In genomic region chr2:70118798-70119454, GRCh38 we compare ENCODE assay signal across 8 cellular contexts. TPM values are rescaled to one million over a fixed set of nuclear protein-coding genes. Genes with fewer than 3 reads are reported as not detected.
DNase-seq lines count a peak whose midpoint lies in the region; ATAC-seq, FAIRE-seq and TF ChIP-seq lines count a peak whose summit lies in the region.

No MANE protein-coding gene starts in this region.

- no peaks in the 10 kb centered on the region for H3K36me3 ChIP-seq in heart left ventricle
- H3K36me3 ChIP-seq in tibial nerve, result no peaks in the 10 kb centered on the region
- no peaks in the 10 kb centered on the region for H3K36me3 ChIP-seq in osteoblast (ENCODE audit: insufficient read depth, low read length)

- peak; percentile 87 for FAIRE-seq in TTC549 (lab: Jason Lieb, UNC)

- no peak overlapping the region for H3K4me2 ChIP-seq in osteoblast (ENCODE audit: insufficient read depth, low read length)

- no peak for TF ChIP-seq CTCF in heart left ventricle (IDR thresholded peaks at IDR 0.05)
- TF ChIP-seq CTCF in tibial nerve (IDR thresholded peaks at IDR 0.05), result no peak
- no peak for TF ChIP-seq CTCF in osteoblast (IDR thresholded peaks at IDR 0.05; ENCODE audit: extremely low read depth, low read depth, low read length)

- no peak overlapping the region for H3K4me3 ChIP-seq in heart left ventricle
- H3K4me3 ChIP-seq in tibial nerve, result no peak overlapping the region
- H3K4me3 ChIP-seq in osteoblast (ENCODE audit: insufficient read depth, low read length), result no peak overlapping the region

- TF ChIP-seq EP300 in tibial nerve (IDR thresholded peaks at IDR 0.05), result no peak

- H3K27me3 ChIP-seq in heart left ventricle, result no peaks in the 10 kb centered on the region
- no peaks in the 10 kb centered on the region for H3K27me3 ChIP-seq in tibial nerve
- H3K27me3 ChIP-seq in osteoblast (ENCODE audit: insufficient read depth, low read length), result no peaks in the 10 kb centered on the region

- H3K79me2 ChIP-seq in osteoblast (ENCODE audit: insufficient read depth, low read length), result no peaks in the 10 kb centered on the region

- WGBS in heart left ventricle, 4 donors, result 44 to 53% (median 46%) methylated on average over 4 of the region's 4 CpGs
- WGBS in tibial nerve, 2 donors, result 29 to 39% methylated on average over 4 of the region's 4 CpGs

- H2AFZ ChIP-seq in osteoblast (ENCODE audit: low read length), result no peak overlapping the region

- ATAC-seq in heart left ventricle (no peak), Right ventricle myocardium superior (ENCODE audit: poor library complexity) (no peak), GM18498 (IDR thresholded peaks at IDR 0.05; ENCODE audit: unreplicated experiment) (no peak), HG03354 (IDR thresholded peaks at IDR 0.05; ENCODE audit: poor library complexity, severe bottlenecking, unreplicated experiment) (no peak)

- H3K27ac ChIP-seq in heart left ventricle (peak overlapping the region; percentile 12 to 70 (median 50)), tibial nerve (peak overlapping the region in 3 of 4 donors; percentile 46 to 75 (median 69)), osteoblast (ENCODE audit: low read depth, low read length) (no peak overlapping the region)

- H3K9me3 ChIP-seq in heart left ventricle, result no peaks in the 10 kb centered on the region
- no peaks in the 10 kb centered on the region for H3K9me3 ChIP-seq in tibial nerve
- H3K9me3 ChIP-seq in osteoblast (ENCODE audit: low read depth, low read length), result no peaks in the 10 kb centered on the region

- H4K20me1 ChIP-seq in osteoblast (ENCODE audit: insufficient read depth, low read length), result no peaks in the 10 kb centered on the region

- peak in 1 of 5 donors; percentile 12 for DNase-seq in heart left ventricle
- DNase-seq in Right ventricle myocardium superior, result no peak
- peak; percentile 74 for DNase-seq in islet precursor cell
- DNase-seq in tibial nerve (ENCODE audit: low spot score in 2 of 2), result no peak
- DNase-seq in osteoblast (ENCODE audit: insufficient read length, low spot score, missing footprints), result no peak

- H3K4me1 ChIP-seq in heart left ventricle (peaks cover 9 to 65% (median 41%) of the 10 kb centered on the region in 12 donors), tibial nerve (peaks cover 0 to 41% (median 22%) of the 10 kb centered on the region in 4 donors), osteoblast (ENCODE audit: insufficient read depth, low read length) (peaks cover 15% of the 10 kb centered on the region)

- TF ChIP-seq POLR2A in heart left ventricle (IDR thresholded peaks at IDR 0.05) (no peak), tibial nerve (IDR thresholded peaks at IDR 0.05) (no peak)

- intact Hi-C loops in heart left ventricle (cut with DNase I), result no loop called here
- intact Hi-C loops in Right ventricle myocardium superior (cut with DNase I), result no loop called here

RNA-seq across cellular contexts. Expression of gene PCBP1, which starts 31.6 kb away (rescaled TPM):
- total RNA-seq in heart left ventricle, result 100 to 1,000 TPM; 106 to 274 (median 199) TPM
- polyA plus RNA-seq in heart left ventricle, result 100 to 1,000 TPM; 212 to 296 TPM
- 201 TPM for total RNA-seq in Right ventricle myocardium superior
- total RNA-seq in tibial nerve, result 100 to 1,000 TPM; 157 to 203 (median 188) TPM
- 55.7 and 70.7 TPM in 2 replicates for total RNA-seq in osteoblast
